8 cellular contexts compared by ENCODE assay signal in the genomic region with DNA sequence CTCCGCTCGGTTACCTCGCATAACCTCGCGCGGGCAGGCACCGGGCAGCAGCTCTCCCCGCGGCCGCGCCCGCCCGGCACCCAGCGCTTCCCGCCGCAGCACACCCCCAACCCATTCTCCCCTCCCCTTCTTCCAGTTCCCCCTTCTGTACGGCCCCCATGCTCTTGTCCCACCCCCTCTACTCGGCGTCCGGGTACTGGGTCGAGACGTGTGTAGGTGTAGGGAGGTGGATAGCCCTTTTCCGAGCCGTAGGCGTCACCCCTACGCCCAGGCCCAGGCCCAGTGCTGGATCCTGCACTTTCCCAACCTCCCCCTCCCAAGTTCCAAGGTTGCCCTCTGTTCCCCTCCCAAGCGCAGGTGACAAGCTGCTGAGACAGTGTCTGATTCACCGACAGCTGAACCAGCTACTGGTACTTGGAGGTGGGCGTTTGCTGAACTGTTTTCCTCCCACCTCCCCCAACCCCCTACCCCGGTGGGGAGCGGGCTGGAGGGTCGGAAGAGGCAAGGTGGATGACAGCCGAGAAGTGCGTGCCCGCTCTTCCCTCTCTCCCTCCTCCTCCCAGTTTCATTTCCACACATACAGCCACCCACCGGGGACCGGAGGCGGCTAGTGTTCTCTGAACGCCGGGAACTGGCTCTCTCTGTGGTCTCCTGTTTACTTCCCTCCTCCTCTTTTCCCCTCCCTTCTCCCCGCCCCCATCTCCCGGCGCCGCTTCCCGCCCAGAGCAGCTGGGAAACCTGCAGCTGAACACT. TPM values are rescaled to one million over a fixed set of nuclear protein-coding genes. Genes with fewer than 3 reads are reported as not detected.
A peak's percentile ranks its signal among the peaks of the same experiment; 100 is the strongest.
DNase-seq lines count a peak whose midpoint lies in the region; ATAC-seq and TF ChIP-seq lines count a peak whose summit lies in the region.

No MANE protein-coding gene starts in this region.

- DNase-seq in BE2C (peak; percentile 91), NCI-H69 (lab: John Stamatoyannopoulos, UW) (peak; percentile 97), mucosa of descending colon (peak; percentile 92 to 94 (median 93))
- peak; percentile 75 for DNase-seq in activated CD8-positive, alpha-beta memory T cell treated with anti-CD3 and anti-CD28 coated beads, Interleukin-2, amount 50 U/mL, for 48 hours
- no peak for DNase-seq in stimulated activated naive B cell treated with anti-CD40 and anti-IgM and Interleukin-4, amounts not matched to agents 10 μg/mL and 1 μg/mL and 100 μg/mL, for 72 hours

- no peaks in the 10 kb centered on the region for H3K9me3 Mint-ChIP-seq in stimulated activated naive B cell treated with anti-CD40 and anti-IgM and Interleukin-4, amounts not matched to agents 10 μg/mL and 1 μg/mL and 100 μg/mL, for 72 hours

- peak overlapping the region; percentile 98 for H3K27ac Mint-ChIP-seq in stimulated activated naive B cell treated with anti-CD40 and anti-IgM and Interleukin-4, amounts not matched to agents 10 μg/mL and 1 μg/mL and 100 μg/mL, for 72 hours

- peak overlapping the region; percentile 98 for H3K4me3 Mint-ChIP-seq in stimulated activated naive B cell treated with anti-CD40 and anti-IgM and Interleukin-4, amounts not matched to agents 10 μg/mL and 1 μg/mL and 100 μg/mL, for 72 hours

- TF ChIP-seq CTCF in BE2C (IDR thresholded peaks at IDR 0.05; ENCODE audit: low read depth, low read length), result no peak
- no peak for TF ChIP-seq CTCF in mucosa of descending colon (IDR thresholded peaks at IDR 0.05)

- intact Hi-C loops in mucosa of descending colon (cut with DNase I, micrococcal nuclease), result loop anchor here in 1 of 2 donors (5.0 kb wide), 1 partner anchor 57 kb away; no protein-coding TSS in a partner anchor

- H3K27ac ChIP-seq in esophagus (ENCODE audit: low read depth in 2 of 2, low read length in 1 of 2), result peak overlapping the region; percentile 98 to 100

- no peaks in the 10 kb centered on the region for H3K27me3 Mint-ChIP-seq in stimulated activated naive B cell treated with anti-CD40 and anti-IgM and Interleukin-4, amounts not matched to agents 10 μg/mL and 1 μg/mL and 100 μg/mL, for 72 hours

- ATAC-seq in GM18873 (IDR thresholded peaks at IDR 0.05; ENCODE audit: low FRiP score, unreplicated experiment), result peak; percentile 8
- ATAC-seq in HG03378 (IDR thresholded peaks at IDR 0.05; ENCODE audit: unreplicated experiment), result peak; percentile 11
- peak; percentile 51 for ATAC-seq in mucosa of descending colon
- ATAC-seq in stimulated activated naive B cell treated with anti-CD40 and anti-IgM and Interleukin-4, amounts not matched to agents 10 μg/mL and 1 μg/mL and 100 μg/mL, for 72 hours (replicated peaks), result peak; percentile 4 to 11

- H3K4me1 ChIP-seq in BE2C (peaks cover 15% of the 10 kb centered on the region), esophagus (ENCODE audit: control insufficient read depth in 2 of 2, insufficient read depth in 2 of 2, low read length in 1 of 2) (peaks cover 0 to 6% of the 10 kb centered on the region in 2 donors), mucosa of descending colon (ENCODE audit: low read depth) (peaks cover 37% of the 10 kb centered on the region)

- no peaks in the 10 kb centered on the region for H3K36me3 ChIP-seq in BE2C
- H3K36me3 ChIP-seq in esophagus (ENCODE audit: control insufficient read depth in 2 of 2, insufficient read depth in 2 of 2, low read length in 1 of 2), result no peaks in the 10 kb centered on the region
- peaks cover 3% of the 10 kb centered on the region for H3K36me3 ChIP-seq in mucosa of descending colon (ENCODE audit: low read depth)

- H3K4me3 ChIP-seq in BE2C (ENCODE audit: low read depth, low read length) (peak overlapping the region; percentile 78), esophagus (ENCODE audit: low read depth in 1 of 2, low read length in 2 of 2) (peak overlapping the region; percentile 47 to 50), mucosa of descending colon (peak overlapping the region; percentile 17)

- H3K27me3 ChIP-seq in BE2C, result no peaks in the 10 kb centered on the region
- no peaks in the 10 kb centered on the region for H3K27me3 ChIP-seq in esophagus (ENCODE audit: control insufficient read depth in 1 of 2, insufficient read depth in 2 of 2, low read length in 2 of 2)

- peaks cover 0 to 2% of the 10 kb centered on the region in 2 donors for H3K36me3 Mint-ChIP-seq in stimulated activated naive B cell treated with anti-CD40 and anti-IgM and Interleukin-4, amounts not matched to agents 10 μg/mL and 1 μg/mL and 100 μg/mL, for 72 hours

- 1% methylated on average over 29 to 45 of the region's 45 CpGs for WGBS in esophagus, 2 donors

- H3K4me1 Mint-ChIP-seq in stimulated activated naive B cell treated with anti-CD40 and anti-IgM and Interleukin-4, amounts not matched to agents 10 μg/mL and 1 μg/mL and 100 μg/mL, for 72 hours, result peaks cover 23 to 35% of the 10 kb centered on the region in 2 donors

- no peaks in the 10 kb centered on the region for H3K9me3 ChIP-seq in BE2C
- H3K9me3 ChIP-seq in esophagus (ENCODE audit: control insufficient read depth in 2 of 2, insufficient read depth in 1 of 2, low read depth in 1 of 2, low read length in 1 of 2), result no peaks in the 10 kb centered on the region
- H3K9me3 ChIP-seq in mucosa of descending colon, result no peaks in the 10 kb centered on the region

RNA-seq across cellular contexts. Expression of gene KLF9, which starts 6.0 kb away (rescaled TPM):
- polyA plus RNA-seq in BE2C (2012; ENCODE audit: insufficient read depth, insufficient read length, low read depth), result 5.1 TPM
- polyA plus RNA-seq in esophagus, result 1 to 10 TPM; 5.8 to 9.0 TPM
- total RNA-seq in mucosa of descending colon, result 100 to 1,000 TPM in 1 of 3 donors, 10 to 100 TPM in 2; 29.5 to 104 (median 45.4) TPM

Comparison
In these comparisons a context has a peak if more than half of its experiments do, and no peak if none do; other contexts are left out.
1. H3K4me3 ChIP-seq: peak in every context shown above with its lines; median percentile 78 in BE2C; 48 in esophagus; 17 in mucosa of descending colon.